Comparison of ENCODE assay signal across 8 cellular contexts in genomic region chr19:17075035-17075859, GRCh38. TPM values are rescaled to one million over a fixed set of nuclear protein-coding genes. Genes with fewer than 3 reads are reported as not detected.
DNase-seq lines count a peak whose midpoint lies in the region; ATAC-seq, FAIRE-seq and TF ChIP-seq lines count a peak whose summit lies in the region.

A gene with protein sequence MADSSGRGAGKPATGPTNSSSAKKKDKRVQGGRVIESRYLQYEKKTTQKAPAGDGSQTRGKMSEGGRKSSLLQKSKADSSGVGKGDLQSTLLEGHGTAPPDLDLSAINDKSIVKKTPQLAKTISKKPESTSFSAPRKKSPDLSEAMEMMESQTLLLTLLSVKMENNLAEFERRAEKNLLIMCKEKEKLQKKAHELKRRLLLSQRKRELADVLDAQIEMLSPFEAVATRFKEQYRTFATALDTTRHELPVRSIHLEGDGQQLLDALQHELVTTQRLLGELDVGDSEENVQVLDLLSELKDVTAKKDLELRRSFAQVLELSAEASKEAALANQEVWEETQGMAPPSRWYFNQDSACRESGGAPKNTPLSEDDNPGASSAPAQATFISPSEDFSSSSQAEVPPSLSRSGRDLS (minus strand): TSS chr19:17075452. CDS start chr19:17075422, 30 bp downstream.
A gene with protein sequence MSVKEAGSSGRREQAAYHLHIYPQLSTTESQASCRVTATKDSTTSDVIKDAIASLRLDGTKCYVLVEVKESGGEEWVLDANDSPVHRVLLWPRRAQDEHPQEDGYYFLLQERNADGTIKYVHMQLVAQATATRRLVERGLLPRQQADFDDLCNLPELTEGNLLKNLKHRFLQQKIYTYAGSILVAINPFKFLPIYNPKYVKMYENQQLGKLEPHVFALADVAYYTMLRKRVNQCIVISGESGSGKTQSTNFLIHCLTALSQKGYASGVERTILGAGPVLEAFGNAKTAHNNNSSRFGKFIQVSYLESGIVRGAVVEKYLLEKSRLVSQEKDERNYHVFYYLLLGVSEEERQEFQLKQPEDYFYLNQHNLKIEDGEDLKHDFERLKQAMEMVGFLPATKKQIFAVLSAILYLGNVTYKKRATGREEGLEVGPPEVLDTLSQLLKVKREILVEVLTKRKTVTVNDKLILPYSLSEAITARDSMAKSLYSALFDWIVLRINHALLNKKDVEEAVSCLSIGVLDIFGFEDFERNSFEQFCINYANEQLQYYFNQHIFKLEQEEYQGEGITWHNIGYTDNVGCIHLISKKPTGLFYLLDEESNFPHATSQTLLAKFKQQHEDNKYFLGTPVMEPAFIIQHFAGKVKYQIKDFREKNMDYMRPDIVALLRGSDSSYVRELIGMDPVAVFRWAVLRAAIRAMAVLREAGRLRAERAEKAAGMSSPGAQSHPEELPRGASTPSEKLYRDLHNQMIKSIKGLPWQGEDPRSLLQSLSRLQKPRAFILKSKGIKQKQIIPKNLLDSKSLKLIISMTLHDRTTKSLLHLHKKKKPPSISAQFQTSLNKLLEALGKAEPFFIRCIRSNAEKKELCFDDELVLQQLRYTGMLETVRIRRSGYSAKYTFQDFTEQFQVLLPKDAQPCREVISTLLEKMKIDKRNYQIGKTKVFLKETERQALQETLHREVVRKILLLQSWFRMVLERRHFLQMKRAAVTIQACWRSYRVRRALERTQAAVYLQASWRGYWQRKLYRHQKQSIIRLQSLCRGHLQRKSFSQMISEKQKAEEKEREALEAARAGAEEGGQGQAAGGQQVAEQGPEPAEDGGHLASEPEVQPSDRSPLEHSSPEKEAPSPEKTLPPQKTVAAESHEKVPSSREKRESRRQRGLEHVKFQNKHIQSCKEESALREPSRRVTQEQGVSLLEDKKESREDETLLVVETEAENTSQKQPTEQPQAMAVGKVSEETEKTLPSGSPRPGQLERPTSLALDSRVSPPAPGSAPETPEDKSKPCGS (N-terminal part only) (plus strand): TSS chr19:17075777. CDS start chr19:17101718, 25,941 bp downstream.

- H3K4me1 Mint-ChIP-seq in T-cell = peaks cover 55 to 69% (median 66%) of the 10 kb centered on the region in 3 donors

- H3K27ac ChIP-seq in cardiac muscle cell (peak within 1 kb of the TSS; percentile 19), parathyroid adenoma (peak within 1 kb of the TSS; percentile 48), tibial nerve (peak within 1 kb of the TSS; percentile 41 to 96 (median 92))

- POLR2A ChIA-PET in T-cell (lab: Charles Lee) = interaction anchor here (0.6 to 0.8 kb wide), 3 partner anchors 51 to 192 kb away, joined by 3 to 5 read pairs (median 5); no protein-coding TSS in a partner anchor

- H3K36me3 Mint-ChIP-seq in T-cell = peaks cover 6% of the 10 kb centered on the region

- TF ChIP-seq POLR2A in GM12892 (IDR thresholded peaks at IDR 0.05; ENCODE audit: low read depth, low read length) (peak; percentile 76; the same call in 1 of the 2 replicates), tibial nerve (IDR thresholded peaks at IDR 0.05) (peak; percentile 82 to 88)

- H3K4me3 ChIP-seq in adipocyte (ENCODE audit: low read length) (peak within 1 kb of the TSS; percentile 97), cardiac muscle cell (peak within 1 kb of the TSS; percentile 88), parathyroid adenoma (ENCODE audit: low read depth, low read length) (peak within 1 kb of the TSS; percentile 96), tibial nerve (peak within 1 kb of the TSS; percentile 55 to 98 (median 84))

- H3K4me1 ChIP-seq in adipocyte (ENCODE audit: control insufficient read depth, insufficient read depth, low read length) (peaks cover 44% of the 10 kb centered on the region), cardiac muscle cell (ENCODE audit: low read depth) (peaks cover 11% of the 10 kb centered on the region), parathyroid adenoma (peaks cover 3% of the 10 kb centered on the region), tibial nerve (peaks cover 0 to 57% (median 28%) of the 10 kb centered on the region in 4 donors)

- no peaks in the 10 kb centered on the region for H3K27me3 Mint-ChIP-seq in T-cell

- TF ChIP-seq CTCF in cardiac muscle cell (IDR thresholded peaks at IDR 0.05; ENCODE audit: low read depth, low read length) = no peak
- TF ChIP-seq CTCF in parathyroid adenoma (IDR thresholded peaks at IDR 0.05) = no peak
- TF ChIP-seq CTCF in tibial nerve (IDR thresholded peaks at IDR 0.05) = peak in 2 of 5 experiments; percentile 48 to 64

- FAIRE-seq in GM12892 (lab: Jason Lieb, UNC) = peak; percentile 97

- H2AFZ ChIP-seq in parathyroid adenoma = peak within 1 kb of the TSS; percentile 97

- CTCF ChIA-PET in T-cell (lab: Charles Lee) = interaction anchor here (0.6 to 1.6 kb wide), 3 partner anchors 50 to 999 kb away, joined by 3 to 9 read pairs (median 3); partner anchors contain the start of gene TPM4 (in 1 of the 2)

- TF ChIP-seq EP300 in tibial nerve (IDR thresholded peaks at IDR 0.05) = peak; percentile 95 to 97

- peaks cover 16% of the 10 kb centered on the region for H3K79me2 ChIP-seq in parathyroid adenoma

- no peaks in the 10 kb centered on the region for H3K9me3 ChIP-seq in adipocyte (ENCODE audit: control insufficient read depth, low read length)
- H3K9me3 ChIP-seq in cardiac muscle cell (ENCODE audit: low read depth) = no peaks in the 10 kb centered on the region
- no peaks in the 10 kb centered on the region for H3K9me3 ChIP-seq in parathyroid adenoma (ENCODE audit: control insufficient read depth, low read length)
- H3K9me3 ChIP-seq in tibial nerve = no peaks in the 10 kb centered on the region

- H3K9me3 Mint-ChIP-seq in T-cell = no peaks in the 10 kb centered on the region

- DNase-seq in GM12892 (ENCODE audit: insufficient read length) = peak; percentile 88
- DNase-seq in NCI-H146 (lab: John Stamatoyannopoulos, UW) = peak; percentile 99
- DNase-seq in T-cell = peak; percentile 98 to 100 (median 99)
- DNase-seq in adipocyte (ENCODE audit: low read depth) = peak; percentile 100
- DNase-seq in cardiac muscle cell (ENCODE audit: low read depth in 1 of 2, low spot score in 1 of 2) = peak; percentile 99 to 100
- DNase-seq in tibial nerve (ENCODE audit: low spot score in 2 of 2) = peak; percentile 99

- H3K27ac Mint-ChIP-seq in T-cell = peak within 1 kb of the TSS; percentile 96 to 97

- H3K4me3 Mint-ChIP-seq in T-cell = peak within 1 kb of the TSS; percentile 96 to 99 (median 98)

- no peaks in the 10 kb centered on the region for H3K36me3 ChIP-seq in adipocyte (ENCODE audit: control insufficient read depth, insufficient read depth, low read length, severe bottlenecking)
- no peaks in the 10 kb centered on the region for H3K36me3 ChIP-seq in cardiac muscle cell
- no peaks in the 10 kb centered on the region for H3K36me3 ChIP-seq in parathyroid adenoma (ENCODE audit: control insufficient read depth, insufficient read depth, low read length)
- H3K36me3 ChIP-seq in tibial nerve = peaks cover 0 to 26% (median 0%) of the 10 kb centered on the region in 3 donors

- 0 to 1% methylated on average over 37 to 39 of the region's 101 CpGs for WGBS in tibial nerve, 2 donors

- peak within 1 kb of the TSS; percentile 96 for H3K9ac ChIP-seq in adipocyte (ENCODE audit: low read length)
- H3K9ac ChIP-seq in parathyroid adenoma = peak within 1 kb of the TSS; percentile 63

- ATAC-seq in HG02852 (IDR thresholded peaks at IDR 0.05; ENCODE audit: unreplicated experiment) (peak; percentile 58), T-cell (replicated peaks in 1 of 4) (peak; percentile 89 to 94 (median 93))

- H3K4me2 ChIP-seq in parathyroid adenoma (ENCODE audit: low read length) = peak within 1 kb of the TSS; percentile 82

- H3K27me3 ChIP-seq in adipocyte (replicated peaks; ENCODE audit: control insufficient read depth, insufficient read depth, low read length) = no peaks in the 10 kb centered on the region
- no peaks in the 10 kb centered on the region for H3K27me3 ChIP-seq in cardiac muscle cell
- no peaks in the 10 kb centered on the region for H3K27me3 ChIP-seq in parathyroid adenoma (ENCODE audit: control insufficient read depth, insufficient read depth, low read length)
- no peaks in the 10 kb centered on the region for H3K27me3 ChIP-seq in tibial nerve

RNA-seq across cellular contexts. Expression of the first gene that starts in this region (rescaled TPM):
- polyA plus RNA-seq in GM12892 (2012; ENCODE audit: missing spikeins) = 16.3 TPM
- total RNA-seq in T-cell (10 to 100 TPM; 16.6 to 20.4 (median 19.3) TPM), cardiac muscle cell (4.1 and 14.2 TPM in 2 replicates), tibial nerve (10 to 100 TPM in 1 of 4 donors, 1 to 10 TPM in 3; 2.6 to 11.6 (median 4.3) TPM)
- 11.5 and 16.3 TPM in 2 replicates for polyA plus RNA-seq in cardiac muscle cell

RNA-seq across cellular contexts. Expression of the second gene that starts in this region (rescaled TPM):
- 126 TPM for polyA plus RNA-seq in GM12892 (2012; ENCODE audit: missing spikeins)
- total RNA-seq in T-cell = 100 to 1,000 TPM; 185 to 220 (median 202) TPM
- total RNA-seq in cardiac muscle cell = 47.9 and 50.8 TPM in 2 replicates
- polyA plus RNA-seq in cardiac muscle cell = 17.7 and 20.8 TPM in 2 replicates
- total RNA-seq in tibial nerve = 100 to 1,000 TPM in 3 of 4 donors, 10 to 100 TPM in 1; 61.7 to 201 (median 115) TPM

Comparison
In these comparisons a context has a peak if more than half of its experiments do, and no peak if none do; other contexts are left out.
1. Peak in every context shown above with its lines: DNase-seq, ATAC-seq, H3K4me3 ChIP-seq and H3K27ac ChIP-seq.
2. H3K27ac ChIP-seq: peak in every context shown above with its lines; median percentile 92 in tibial nerve; 48 in parathyroid adenoma; 19 in cardiac muscle cell.